Comparison of ENCODE assay signal across 1 cellular context in genomic region chr11:110148775-110149744, GRCh38.
TF ChIP-seq lines count a peak whose summit lies in the region.

No MANE protein-coding gene starts in this region.

TF ChIP-seq in K562, 482 proteins besides CTCF, POLR2A, EP300 and RAD21 (continued from another document and continues in another):
- TF ChIP-seq ZBTB12 (CRISPR knock-in tag; IDR thresholded peaks at IDR 0.05) (peak; percentile 13; the same call in 1 of the 2 replicates), KLF13 (tag; IDR thresholded peaks at IDR 0.05; ENCODE audit: borderline replicate concordance, low read depth) (no peak), OTX1 (CRISPR knock-in tag; IDR thresholded peaks at IDR 0.05) (no peak), ZNF76 (CRISPR knock-in tag; IDR thresholded peaks at IDR 0.05; ENCODE audit: borderline replicate concordance) (no peak), KLF16 (IDR thresholded peaks at IDR 0.05) (no peak), PPARD (CRISPR knock-in tag; IDR thresholded peaks at IDR 0.05) (no peak), BCOR (IDR thresholded peaks at IDR 0.05) (no peak), ZNF57 (CRISPR knock-in tag; IDR thresholded peaks at IDR 0.05) (no peak), ZNF668 (CRISPR knock-in tag; IDR thresholded peaks at IDR 0.05) (no peak), SRSF7 (optimal IDR thresholded peaks at IDR 0.05; ENCODE audit: low read depth, low read length) (no peak), DPF2 (IDR thresholded peaks at IDR 0.05) (peak; percentile 80), MAFG (tag; conservative IDR thresholded peaks at IDR 0.05) (peak; percentile 46; the same call in 1 of the 2 replicates), ARID4B (CRISPR knock-in tag; IDR thresholded peaks at IDR 0.05) (no peak), ZNF766 (CRISPR knock-in tag; conservative IDR thresholded peaks at IDR 0.05) (peak; percentile 34; the same call in 1 of the 2 replicates), CBX2 (IDR thresholded peaks at IDR 0.05; ENCODE audit: insufficient read depth, low read length, poor library complexity, severe bottlenecking) (no peak), ARID3B (CRISPR knock-in tag; IDR thresholded peaks at IDR 0.05; ENCODE audit: borderline replicate concordance) (no peak), SAFB2 (IDR thresholded peaks at IDR 0.05; ENCODE audit: borderline replicate concordance, low read depth, low read length, severe bottlenecking) (no peak), CSDE1 (IDR thresholded peaks at IDR 0.05) (no peak), ZNF354B (CRISPR knock-in tag; IDR thresholded peaks at IDR 0.05) (no peak), ARID3A (IDR thresholded peaks at IDR 0.05; ENCODE audit: borderline replicate concordance, low read depth, low read length) (peak; percentile 76; the same call in 1 of the 2 replicates), LCOR (CRISPR knock-in tag; IDR thresholded peaks at IDR 0.05) (peak; percentile 81; the same call in 1 of the 2 replicates), GTF2E2 (tag; IDR thresholded peaks at IDR 0.05) (no peak), LEF1 (IDR thresholded peaks at IDR 0.05) (no peak), POLR2AphosphoS2 (IDR thresholded peaks at IDR 0.05; ENCODE audit: low read length) (no peak), CTBP1 (IDR thresholded peaks at IDR 0.05; ENCODE audit: borderline replicate concordance) (peak; percentile 80), DNMT1 (IDR thresholded peaks at IDR 0.05) (no peak), PHTF2 (CRISPR knock-in tag; IDR thresholded peaks at IDR 0.05) (no peak), TAF9B (IDR thresholded peaks at IDR 0.05; ENCODE audit: partially characterized antibody) (peak; percentile 26), HMG20B (CRISPR knock-in tag; IDR thresholded peaks at IDR 0.05) (no peak), SMARCE1 (IDR thresholded peaks at IDR 0.05) (peak; percentile 73; the same call in 1 of the 2 replicates), ZNF24 (IDR thresholded peaks at IDR 0.05) (no peak), RNF2 (IDR thresholded peaks at IDR 0.05) (peak; percentile 60; the same call in 1 of the 2 replicates), JUNB (CRISPR knock-in tag; conservative IDR thresholded peaks at IDR 0.05) (no peak), NFIX (CRISPR knock-in tag; IDR thresholded peaks at IDR 0.05; ENCODE audit: low read depth) (no peak), ZNF277 (CRISPR knock-in tag; IDR thresholded peaks at IDR 0.05; ENCODE audit: borderline replicate concordance) (no peak), ARHGAP35 (IDR thresholded peaks at IDR 0.05; ENCODE audit: partially characterized antibody) (no peak), SIN3A (IDR thresholded peaks at IDR 0.05; ENCODE audit: borderline replicate concordance in 2 of 2, control insufficient read depth in 1 of 2, low read depth in 2 of 2, low read length in 2 of 2) (no peak), ATF1 (CRISPR knock-in tag; IDR thresholded peaks at IDR 0.05) (no peak), ATF1 (tag; IDR thresholded peaks at IDR 0.05) (peak; percentile 68), BACH1 (tag; IDR thresholded peaks at IDR 0.05) (0 out of 2 replicates have a peak, but pooled peaks have one; percentile 30)
- TF ChIP-seq, protein P1, sequence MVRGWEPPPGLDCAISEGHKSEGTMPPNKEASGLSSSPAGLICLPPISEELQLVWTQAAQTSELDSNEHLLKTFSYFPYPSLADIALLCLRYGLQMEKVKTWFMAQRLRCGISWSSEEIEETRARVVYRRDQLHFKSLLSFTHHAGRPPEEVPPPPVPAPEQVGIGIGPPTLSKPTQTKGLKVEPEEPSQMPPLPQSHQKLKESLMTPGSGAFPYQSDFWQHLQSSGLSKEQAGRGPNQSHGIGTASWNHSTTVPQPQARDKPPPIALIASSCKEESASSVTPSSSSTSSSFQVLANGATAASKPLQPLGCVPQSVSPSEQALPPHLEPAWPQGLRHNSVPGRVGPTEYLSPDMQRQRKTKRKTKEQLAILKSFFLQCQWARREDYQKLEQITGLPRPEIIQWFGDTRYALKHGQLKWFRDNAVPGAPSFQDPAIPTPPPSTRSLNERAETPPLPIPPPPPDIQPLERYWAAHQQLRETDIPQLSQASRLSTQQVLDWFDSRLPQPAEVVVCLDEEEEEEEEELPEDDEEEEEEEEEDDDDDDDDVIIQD (CRISPR knock-in tag; IDR thresholded peaks at IDR 0.05) = no peak
- TF ChIP-seq, protein P2, sequence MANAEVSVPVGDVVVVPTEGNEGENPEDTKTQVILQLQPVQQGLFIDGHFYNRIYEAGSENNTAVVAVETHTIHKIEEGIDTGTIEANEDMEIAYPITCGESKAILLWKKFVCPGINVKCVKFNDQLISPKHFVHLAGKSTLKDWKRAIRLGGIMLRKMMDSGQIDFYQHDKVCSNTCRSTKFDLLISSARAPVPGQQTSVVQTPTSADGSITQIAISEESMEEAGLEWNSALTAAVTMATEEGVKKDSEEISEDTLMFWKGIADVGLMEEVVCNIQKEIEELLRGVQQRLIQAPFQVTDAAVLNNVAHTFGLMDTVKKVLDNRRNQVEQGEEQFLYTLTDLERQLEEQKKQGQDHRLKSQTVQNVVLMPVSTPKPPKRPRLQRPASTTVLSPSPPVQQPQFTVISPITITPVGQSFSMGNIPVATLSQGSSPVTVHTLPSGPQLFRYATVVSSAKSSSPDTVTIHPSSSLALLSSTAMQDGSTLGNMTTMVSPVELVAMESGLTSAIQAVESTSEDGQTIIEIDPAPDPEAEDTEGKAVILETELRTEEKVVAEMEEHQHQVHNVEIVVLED (CRISPR knock-in tag; IDR thresholded peaks at IDR 0.05) = no peak
- TF ChIP-seq, protein P3, sequence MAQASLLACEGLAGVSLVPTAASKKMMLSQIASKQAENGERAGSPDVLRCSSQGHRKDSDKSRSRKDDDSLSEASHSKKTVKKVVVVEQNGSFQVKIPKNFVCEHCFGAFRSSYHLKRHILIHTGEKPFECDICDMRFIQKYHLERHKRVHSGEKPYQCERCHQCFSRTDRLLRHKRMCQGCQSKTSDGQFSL (CRISPR knock-in tag; IDR thresholded peaks at IDR 0.05) = no peak
- TF ChIP-seq, protein P3 (tag; IDR thresholded peaks at IDR 0.05) = no peak
- TF ChIP-seq, protein P4, sequence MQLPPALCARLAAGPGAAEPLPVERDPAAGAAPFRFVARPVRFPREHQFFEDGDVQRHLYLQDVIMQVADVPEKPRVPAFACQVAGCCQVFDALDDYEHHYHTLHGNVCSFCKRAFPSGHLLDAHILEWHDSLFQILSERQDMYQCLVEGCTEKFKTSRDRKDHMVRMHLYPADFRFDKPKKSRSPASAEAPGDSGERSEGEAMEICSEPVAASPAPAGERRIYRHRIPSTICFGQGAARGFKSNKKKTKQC (CRISPR knock-in tag; IDR thresholded peaks at IDR 0.05) = no peak
- TF ChIP-seq, protein P5, sequence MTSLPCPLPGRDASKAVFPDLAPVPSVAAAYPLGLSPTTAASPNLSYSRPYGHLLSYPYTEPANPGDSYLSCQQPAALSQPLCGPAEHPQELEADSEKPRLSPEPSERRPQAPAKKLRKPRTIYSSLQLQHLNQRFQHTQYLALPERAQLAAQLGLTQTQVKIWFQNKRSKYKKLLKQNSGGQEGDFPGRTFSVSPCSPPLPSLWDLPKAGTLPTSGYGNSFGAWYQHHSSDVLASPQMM (CRISPR knock-in tag; IDR thresholded peaks at IDR 0.05) = no peak
